ENCODE assay signal across 10 cellular contexts in genomic region chr1:182955596-182956588, GRCh38. TPM values are rescaled to one million over a fixed set of nuclear protein-coding genes. Genes with fewer than 3 reads are reported as not detected.
DNase-seq lines count a peak whose midpoint lies in the region; ATAC-seq, FAIRE-seq and TF ChIP-seq lines count a peak whose summit lies in the region.
"Had no signal": no experiment of that assay in that cellular context is flagged by ENCODE, and none has a peak within 500 bp of the region (broad histone marks: within the 10 kb centered on the region; RNA-seq: fewer than 3 reads in every experiment).

No MANE protein-coding gene starts in this region.

- 2% methylated on average over 9 of the region's 9 CpGs for WGBS in K562 (ENCODE audit: insufficient coverage, low coverage, missing lambda C conversion rate)

- H3K9ac ChIP-seq in K562 (ENCODE audit: insufficient read depth in 1 of 2, low read depth in 2 of 2, low read length in 2 of 2): no peak overlapping the region

- no peaks in the 10 kb centered on the region for H3K9me1 ChIP-seq in K562 (ENCODE audit: control insufficient read depth, insufficient read depth, low read length)

- no peak for TF ChIP-seq EP300 in K562 (IDR thresholded peaks at IDR 0.05; ENCODE audit: low read length)

- H3K4me3 ChIP-seq in K562: no peak overlapping the region
- no peak overlapping the region for H3K4me3 ChIP-seq in CD4-positive, alpha-beta memory T cell (ENCODE audit: low read length in 2 of 2)
- H3K4me3 ChIP-seq: lung had no signal

- H3K4me1 Mint-ChIP-seq in CD4-positive, alpha-beta memory T cell: no peaks in the 10 kb centered on the region

- H3K27me3 Mint-ChIP-seq in CD4-positive, alpha-beta memory T cell: peaks cover 19 to 37% of the 10 kb centered on the region in 2 donors

- CTCF ChIA-PET in K562 (lab: Yijun Ruan, JAX; ENCODE audit: low intra/inter-chr PET ratio): no interaction called here
- CTCF ChIA-PET in CD4-positive, alpha-beta memory T cell (lab: Charles Lee; ENCODE audit: partially characterized antibody): no interaction called here

- H3K9me3 Mint-ChIP-seq in CD4-positive, alpha-beta memory T cell: no peaks in the 10 kb centered on the region

- no peaks in the 10 kb centered on the region for H4K20me1 ChIP-seq in K562 (replicated peaks; ENCODE audit: control insufficient read depth, insufficient read depth, low read length)

- no peak overlapping the region for H3K27ac ChIP-seq in K562 (ENCODE audit: extremely low read depth, low read depth, low read length)
- no peak overlapping the region for H3K27ac ChIP-seq in CD4-positive, alpha-beta memory T cell (ENCODE audit: low read depth, low read length)

- H3K79me2 ChIP-seq in K562 (ENCODE audit: control insufficient read depth, insufficient read depth, low read length): no peaks in the 10 kb centered on the region

- no peaks in the 10 kb centered on the region for H3K36me3 Mint-ChIP-seq in CD4-positive, alpha-beta memory T cell

- DNase-seq in EL (peak; percentile 97), NCI-H1694 treated with DMSO at 0.1 percent for 48 hours (lab: John Stamatoyannopoulos, UW) (peak; percentile 76), K562 (ENCODE audit: extremely low read depth in 1 of 4, low spot score in 3 of 4) (no peak), non-pigmented ciliary epithelial cell (ENCODE audit: low read depth) (peak; percentile 83), SW480 (ENCODE audit: low spot score) (no peak), HPDE6-E6E7 (ENCODE audit: extremely low spot score) (no peak), HuH-7.5 (ENCODE audit: low spot score) (no peak)
- DNase-seq in CD4-positive, alpha-beta memory T cell: no peak

- no peak overlapping the region for H3K4me2 ChIP-seq in K562 (ENCODE audit: insufficient read depth, low read length)

- peak; percentile 47; the same call in 2 of the 3 replicates for ATAC-seq in K562

- peaks cover 0 to 9% of the 10 kb centered on the region in 2 experiments; a peak in 1 of 5 replicates for H3K4me1 ChIP-seq in K562 (replicated peaks in 1 of 2; ENCODE audit: control insufficient read depth in 2 of 2, insufficient read depth in 2 of 2, low read length in 2 of 2)
- H3K4me1 ChIP-seq in CD4-positive, alpha-beta memory T cell (ENCODE audit: insufficient read depth, low read length): no peaks in the 10 kb centered on the region

- H3K27me3 ChIP-seq in K562 (ENCODE audit: control insufficient read depth in 2 of 2, insufficient read depth in 2 of 2, low read length in 2 of 2): peaks cover 19 to 46% of the 10 kb centered on the region in 2 experiments
- H3K27me3 ChIP-seq in CD4-positive, alpha-beta memory T cell (ENCODE audit: insufficient read depth, low read length): peaks cover 4% of the 10 kb centered on the region

- BruUV-seq in K562 (replicated peaks; lab: Mats Ljungman, UMichigan): no TSS peak

- H2AFZ ChIP-seq in K562 (ENCODE audit: low read depth, low read length): no peak overlapping the region

- H3K9me3 ChIP-seq in K562 (replicated peaks; ENCODE audit: control insufficient read depth, insufficient read depth, low read depth, low read length): no peaks in the 10 kb centered on the region
- no peaks in the 10 kb centered on the region for H3K9me3 ChIP-seq in CD4-positive, alpha-beta memory T cell (ENCODE audit: control insufficient read depth in 1 of 2, low read length in 2 of 2)

- no peak for TF ChIP-seq POLR2A in K562 (conservative IDR thresholded peaks at IDR 0.05)

- in situ Hi-C loops in K562 (cut with MboI): loop anchor here (25.0 kb wide), 2 partner anchors 281 to 656 kb away; no protein-coding TSS in a partner anchor

- POLR2A ChIA-PET in K562 (lab: Yijun Ruan, JAX): no interaction called here
- POLR2A ChIA-PET in CD4-positive, alpha-beta memory T cell (lab: Charles Lee; ENCODE audit: partially characterized antibody): interaction anchor here (1.0 kb wide), 1 partner anchor 13 kb away, joined by 3 read pairs; no protein-coding TSS in a partner anchor

- H3K4me3 Mint-ChIP-seq in CD4-positive, alpha-beta memory T cell: no peak overlapping the region

- intact Hi-C loops in K562 (cut with micrococcal nuclease): no loop called here
- intact Hi-C loops in CD4-positive, alpha-beta memory T cell (cut with micrococcal nuclease): no loop called here

- no peak for FAIRE-seq in K562 (lab: Jason Lieb, UNC)

- H3K36me3 ChIP-seq in K562 (ENCODE audit: control insufficient read depth, insufficient read depth, low read length): no peaks in the 10 kb centered on the region
- H3K36me3 ChIP-seq in CD4-positive, alpha-beta memory T cell (ENCODE audit: insufficient read depth, low read length): no peaks in the 10 kb centered on the region

- H3K27ac Mint-ChIP-seq in CD4-positive, alpha-beta memory T cell: no peak overlapping the region

- TF ChIP-seq RAD21 in K562 (CRISPR knock-in tag; conservative IDR thresholded peaks at IDR 0.05 in 1 of 2, IDR thresholded peaks at IDR 0.05 in 1 of 2): no peak

- no peak for TF ChIP-seq CTCF in K562 (IDR thresholded peaks at IDR 0.05 in 2 of 3, conservative IDR thresholded peaks at IDR 0.05 in 1 of 3; ENCODE audit: insufficient read depth in 2 of 3, low read depth in 1 of 3, low read length in 3 of 3)

TF ChIP-seq in K562, 482 proteins besides CTCF, POLR2A, EP300 and RAD21:
- TF ChIP-seq TEAD4 (IDR thresholded peaks at IDR 0.05; ENCODE audit: low read length) (no peak), TEAD4 (CRISPR knock-in tag; IDR thresholded peaks at IDR 0.05; ENCODE audit: borderline replicate concordance) (no peak), HDGF (IDR thresholded peaks at IDR 0.05) (no peak)

RNA-seq across cellular contexts. Expression of gene SHCBP1L, which starts 2.9 kb away (rescaled TPM):
- not detected in 2 replicates for total RNA-seq in K562 (2011; cell fraction: chromatin; rRNA removed; ENCODE audit: low replicate concordance)
- total RNA-seq in K562 (2011; cell fraction: nucleolus; rRNA removed): not detected in 2 replicates
- total RNA-seq in K562 (2011; cell fraction: nucleoplasm; rRNA removed): not detected in 2 replicates
- total RNA-seq in K562 (2014; rRNA removed) (not detected in 2 replicates), K562 (2014; rRNA removed; fragmentation: Illumina TruSeq; extraction: Trizol) (not detected in 2 replicates), K562 (2015; rRNA removed; fragmentation: Illumina TruSeq; extraction: Trizol) (not detected in 2 replicates), K562 (2021) (not detected in 2 replicates)
- polyA plus RNA-seq in K562 (2011; rRNA removed) (not detected in 2 replicates), K562 (2014; fragmentation: Illumina TruSeq; extraction: Trizol) (not detected in 2 replicates), K562 (2014; fragmentation: Nextera tagmentation; extraction: Ambion mirVana) (not detected), K562 (2014; rRNA removed) (not detected in 2 replicates)
- polyA plus RNA-seq in K562 (2011; cell fraction: cytosol; rRNA removed): not detected in 2 replicates
- polyA plus RNA-seq in K562 (2011; cell fraction: nucleus; rRNA removed): not detected in 2 replicates
- not detected in 2 replicates for polyA plus RNA-seq in K562 (2012)
- not detected in 2 replicates for polyA minus RNA-seq in K562 (2011; rRNA and poly(A)+ RNA removed)
- not detected in 2 replicates for polyA minus RNA-seq in K562 (2011; cell fraction: cytosol; rRNA and poly(A)+ RNA removed)
- not detected in 2 replicates for polyA minus RNA-seq in K562 (2011; cell fraction: nucleus; rRNA and poly(A)+ RNA removed)
- not detected for total RNA-seq in CD4-positive, alpha-beta memory T cell
- polyA plus RNA-seq in CD4-positive, alpha-beta memory T cell: not detected
- total RNA-seq: lung had no signal
- polyA plus RNA-seq: lung, thymus had no signal

Comparison
In these comparisons a context has a peak if more than half of its experiments do, and no peak if none do; other contexts are left out.
1. DNase-seq: peak in EL (single experiment), NCI-H1694 treated with DMSO at 0.1 percent for 48 hours (single experiment) and non-pigmented ciliary epithelial cell (single experiment); none in K562 (0 of 4), SW480 (single experiment), CD4-positive, alpha-beta memory T cell (0 of 5), HPDE6-E6E7 (single experiment) and HuH-7.5 (single experiment).